ENCODE assay signal across 15 cellular contexts in genomic region chr1:47326271-47326670, GRCh38. TPM values are rescaled to one million over a fixed set of nuclear protein-coding genes. Genes with fewer than 3 reads are reported as not detected.
DNase-seq lines count a peak whose midpoint lies in the region; ATAC-seq and TF ChIP-seq lines count a peak whose summit lies in the region.
"Had no signal": no experiment of that assay in that cellular context is flagged by ENCODE, and none has a peak within 500 bp of the region (broad histone marks: within the 10 kb centered on the region; RNA-seq: fewer than 3 reads in every experiment).

No MANE protein-coding gene starts in this region.

- TF ChIP-seq CTCF in HEK293 (tag by site-specific recombination; IDR thresholded peaks at IDR 0.05) = no peak
- TF ChIP-seq CTCF in body of pancreas (IDR thresholded peaks at IDR 0.05) = no peak
- no peak for TF ChIP-seq CTCF in transverse colon (IDR thresholded peaks at IDR 0.05)
- no peak for TF ChIP-seq CTCF in lower leg skin (IDR thresholded peaks at IDR 0.05)

- H3K4me3 Mint-ChIP-seq in stimulated activated naive B cell treated with anti-CD40 and anti-IgM and Interleukin-4, amounts not matched to agents 10 μg/mL and 1 μg/mL and 100 μg/mL, for 72 hours = no peak overlapping the region
- H3K4me3 Mint-ChIP-seq: B cell; CD4-positive, alpha-beta T cell; HFFc6 had no signal

- DNase-seq in body of pancreas = no peak
- peak; percentile 1 for DNase-seq in islet precursor cell
- DNase-seq in transverse colon = no peak
- no peak for DNase-seq in lower leg skin (ENCODE audit: low spot score in 2 of 2)
- DNase-seq in NOMO-1 treated with DMSO at 0.1 percent for 48 hours (lab: John Stamatoyannopoulos, UW; ENCODE audit: unreplicated experiment) = no peak
- DNase-seq in stimulated activated naive B cell treated with anti-CD40 and anti-IgM and Interleukin-4, amounts not matched to agents 10 μg/mL and 1 μg/mL and 100 μg/mL, for 72 hours = no peak
- DNase-seq: C1 segment of cervical spinal cord; CD4-positive, alpha-beta T cell; COR-L47; DND-41; GDM1; HFFc6 had no signal

- H3K27ac Mint-ChIP-seq in stimulated activated naive B cell treated with anti-CD40 and anti-IgM and Interleukin-4, amounts not matched to agents 10 μg/mL and 1 μg/mL and 100 μg/mL, for 72 hours = no peak overlapping the region
- H3K27ac Mint-ChIP-seq: B cell; CD4-positive, alpha-beta T cell; HFFc6 had no signal

- H3K27ac ChIP-seq in HEK293 (ENCODE audit: extremely low read depth, low read depth, low read length) (no peak overlapping the region), body of pancreas (peak overlapping the region in 3 of 4 donors; percentile 81 to 89 (median 85)), transverse colon (peak overlapping the region; percentile 81 to 89 (median 86))

- no peak for TF ChIP-seq EP300 in transverse colon (IDR thresholded peaks at IDR 0.05; ENCODE audit: low read depth)

- H3K9me3 ChIP-seq in HEK293 (ENCODE audit: control insufficient read depth, insufficient read depth, low read depth, low read length) (no peaks in the 10 kb centered on the region), body of pancreas (no peaks in the 10 kb centered on the region), transverse colon (no peaks in the 10 kb centered on the region)
- H3K9me3 ChIP-seq: HAP-1 had no signal

- no peaks in the 10 kb centered on the region for H3K27me3 Mint-ChIP-seq in stimulated activated naive B cell treated with anti-CD40 and anti-IgM and Interleukin-4, amounts not matched to agents 10 μg/mL and 1 μg/mL and 100 μg/mL, for 72 hours
- H3K27me3 Mint-ChIP-seq: B cell; CD4-positive, alpha-beta T cell had no signal

- no peaks in the 10 kb centered on the region for H3K36me3 ChIP-seq in HEK293 (ENCODE audit: control insufficient read depth in 2 of 2, insufficient read depth in 1 of 2, low read length in 2 of 2)
- no peaks in the 10 kb centered on the region for H3K36me3 ChIP-seq in body of pancreas (replicated peaks in 1 of 2; ENCODE audit: insufficient read depth in 1 of 2, low read depth in 2 of 2)
- H3K36me3 ChIP-seq in transverse colon = no peaks in the 10 kb centered on the region
- H3K36me3 ChIP-seq: HAP-1 had no signal

- POLR2A ChIA-PET in HEK293 (lab: Yijun Ruan, JAX) = interaction anchor here (4.5 kb wide), 1 partner anchor 12 kb away, joined by 32 read pairs; the partner anchor contains the start of gene STIL

- TF ChIP-seq POLR2A in body of pancreas (IDR thresholded peaks at IDR 0.05) (no peak), transverse colon (IDR thresholded peaks at IDR 0.05) (no peak), lower leg skin (IDR thresholded peaks at IDR 0.05) (no peak)

- H3K27me3 ChIP-seq in body of pancreas (no peaks in the 10 kb centered on the region), transverse colon (no peaks in the 10 kb centered on the region)

- intact Hi-C loops in body of pancreas (cut with DNase I) = no loop called here
- intact Hi-C loops in transverse colon (cut with DNase I; ENCODE audit: low total_unique reads) = no loop called here
- intact Hi-C loops in lower leg skin (cut with DNase I; ENCODE audit: low total_unique reads) = no loop called here

- CTCF ChIA-PET in HEK293 (lab: Yijun Ruan, JAX) = interaction anchor here (1.2 kb wide), 1 partner anchor 9 kb away, joined by 4 read pairs; no protein-coding TSS in a partner anchor

- H3K4me1 Mint-ChIP-seq in stimulated activated naive B cell treated with anti-CD40 and anti-IgM and Interleukin-4, amounts not matched to agents 10 μg/mL and 1 μg/mL and 100 μg/mL, for 72 hours = no peaks in the 10 kb centered on the region
- H3K4me1 Mint-ChIP-seq: B cell had no signal

- ATAC-seq in body of pancreas = no peak
- ATAC-seq in stimulated activated naive B cell treated with anti-CD40 and anti-IgM and Interleukin-4, amounts not matched to agents 10 μg/mL and 1 μg/mL and 100 μg/mL, for 72 hours (replicated peaks) = no peak

- no peaks in the 10 kb centered on the region for H3K4me1 ChIP-seq in HEK293 (ENCODE audit: control insufficient read depth, insufficient read depth, low read length)
- peaks cover 22% of the 10 kb centered on the region for H3K4me1 ChIP-seq in body of pancreas
- peaks cover 0 to 33% (median 21%) of the 10 kb centered on the region in 4 donors for H3K4me1 ChIP-seq in transverse colon

- H3K36me3 Mint-ChIP-seq in stimulated activated naive B cell treated with anti-CD40 and anti-IgM and Interleukin-4, amounts not matched to agents 10 μg/mL and 1 μg/mL and 100 μg/mL, for 72 hours = peaks cover 0 to 3% of the 10 kb centered on the region in 2 donors

- no peaks in the 10 kb centered on the region for H3K9me3 Mint-ChIP-seq in stimulated activated naive B cell treated with anti-CD40 and anti-IgM and Interleukin-4, amounts not matched to agents 10 μg/mL and 1 μg/mL and 100 μg/mL, for 72 hours
- H3K9me3 Mint-ChIP-seq: CD4-positive, alpha-beta T cell; HFFc6 had no signal

- in situ Hi-C loops in transverse colon (cut with MboI; ENCODE audit: low pct_ligation_motif_present in 1 of 4, low pct_unique_long_range_greater_than_20kb in 1 of 4, low sequenced_read_pairs in 3 of 4) = no loop called here

- 86 to 89% methylated on average over 2 of the region's 2 CpGs for WGBS in body of pancreas, 2 donors
- WGBS in transverse colon (ENCODE audit: low coverage in 1 of 2), 2 donors = 50 to 86% methylated on average over 2 of the region's 2 CpGs
- WGBS in lower leg skin, 2 donors = 81 to 84% methylated on average over 2 of the region's 2 CpGs

- no peak overlapping the region for H3K4me3 ChIP-seq in HEK293 (ENCODE audit: low read depth, low read length)
- no peak overlapping the region for H3K4me3 ChIP-seq in body of pancreas
- H3K4me3 ChIP-seq in transverse colon = no peak overlapping the region
- H3K4me3 ChIP-seq in lower leg skin (ENCODE audit: low read depth, poor library complexity, severe bottlenecking) = no peak overlapping the region
- H3K4me3 ChIP-seq: HAP-1 had no signal

TF ChIP-seq in HEK293, 187 proteins besides CTCF, POLR2A, EP300 and RAD21:
- TF ChIP-seq ZNF555 (tag by site-specific recombination; conservative IDR thresholded peaks at IDR 0.05) (no peak), ZNF664 (tag by site-specific recombination; IDR thresholded peaks at IDR 0.05) (no peak), ZNF121 (tag by site-specific recombination; IDR thresholded peaks at IDR 0.05) (0 out of 2 replicates have a peak, but pooled peaks have one; percentile 53)

RNA-seq across cellular contexts. Expression of gene CMPK1, which starts 7.3 kb away (rescaled TPM):
- total RNA-seq in body of pancreas (10 to 100 TPM; 62.0 to 70.3 TPM), transverse colon (100 to 1,000 TPM in 2 of 4 donors, 10 to 100 TPM in 2; 71.6 to 162 (median 109) TPM), lower leg skin (10 to 100 TPM; 52.6 to 97.9 (median 73.5) TPM)

RNA-seq across cellular contexts. Expression of gene STIL, which starts 12.3 kb away (rescaled TPM):
- total RNA-seq in body of pancreas (under 1 TPM in 1 of 2 donors, not detected in 1; 0.52 TPM), transverse colon (10 to 100 TPM in 1 of 4 donors, 1 to 10 TPM in 3; 3.4 to 16.3 (median 6.5) TPM), lower leg skin (1 to 10 TPM; 1.8 to 9.7 (median 4.3) TPM)
